Comparison of ENCODE assay signal across 8 cellular contexts in genomic region chr4:10095296-10095991, GRCh38. TPM values are rescaled to one million over a fixed set of nuclear protein-coding genes. Genes with fewer than 3 reads are reported as not detected.
DNase-seq lines count a peak whose midpoint lies in the region; ATAC-seq and FAIRE-seq lines count a peak whose summit lies in the region.

No MANE protein-coding gene starts in this region.

- FAIRE-seq in urothelium cell line (lab: Jason Lieb, UNC) = no peak

- ATAC-seq in Right ventricle myocardium inferior = no peak
- ATAC-seq in left ventricle myocardium superior = no peak
- no peak for ATAC-seq in memory B cell (ENCODE audit: low read depth)
- no peak for ATAC-seq in GM19455 (IDR thresholded peaks at IDR 0.05; ENCODE audit: unreplicated experiment)
- ATAC-seq in HG03280 (IDR thresholded peaks at IDR 0.05; ENCODE audit: unreplicated experiment) = no peak

- no peaks in the 10 kb centered on the region for H3K9me3 Mint-ChIP-seq in activated T-helper 2 cell treated with anti-CD3 and anti-CD28 coated beads, Interferon-gamma antibody, Interleukin-2, Interleukin-4, amounts not matched to agents 10 μg/mL and 5 μg/mL and 100 μg/mL, durations not matched to agents 14 hours and 24 hours and 36 hours
- no peaks in the 10 kb centered on the region for H3K9me3 Mint-ChIP-seq in memory B cell

- H3K4me3 Mint-ChIP-seq in activated T-helper 2 cell treated with anti-CD3 and anti-CD28 coated beads, Interferon-gamma antibody, Interleukin-2, Interleukin-4, amounts not matched to agents 10 μg/mL and 5 μg/mL and 100 μg/mL, durations not matched to agents 14 hours and 24 hours and 36 hours (ENCODE audit: low read depth) = peak overlapping the region; percentile 2
- no peak overlapping the region for H3K4me3 Mint-ChIP-seq in memory B cell

- H3K27me3 Mint-ChIP-seq in activated T-helper 2 cell treated with anti-CD3 and anti-CD28 coated beads, Interferon-gamma antibody, Interleukin-2, Interleukin-4, amounts not matched to agents 10 μg/mL and 5 μg/mL and 100 μg/mL, durations not matched to agents 14 hours and 24 hours and 36 hours (ENCODE audit: low read depth) = no peaks in the 10 kb centered on the region
- H3K27me3 Mint-ChIP-seq in memory B cell = no peaks in the 10 kb centered on the region

- peak; percentile 55 for DNase-seq in Right ventricle myocardium inferior (ENCODE audit: missing footprints)
- no peak for DNase-seq in left ventricle myocardium superior
- DNase-seq in activated T-helper 2 cell treated with anti-CD3 and anti-CD28 coated beads, Interferon-gamma antibody, Interleukin-2, Interleukin-4, amounts not matched to agents 10 μg/mL and 5 μg/mL and 100 μg/mL, durations not matched to agents 14 hours and 24 hours and 36 hours (ENCODE audit: low spot score) = no peak
- DNase-seq in memory B cell (ENCODE audit: low spot score in 2 of 2) = no peak
- DNase-seq in urothelium cell line (ENCODE audit: low spot score) = peak; percentile 4
- no peak for DNase-seq in AG08395 (ENCODE audit: low spot score)

- H3K4me1 Mint-ChIP-seq in activated T-helper 2 cell treated with anti-CD3 and anti-CD28 coated beads, Interferon-gamma antibody, Interleukin-2, Interleukin-4, amounts not matched to agents 10 μg/mL and 5 μg/mL and 100 μg/mL, durations not matched to agents 14 hours and 24 hours and 36 hours (ENCODE audit: low read depth) = peaks cover 78% of the 10 kb centered on the region
- peaks cover 27% of the 10 kb centered on the region for H3K4me1 Mint-ChIP-seq in memory B cell

- peaks cover 99% of the 10 kb centered on the region for H3K36me3 Mint-ChIP-seq in activated T-helper 2 cell treated with anti-CD3 and anti-CD28 coated beads, Interferon-gamma antibody, Interleukin-2, Interleukin-4, amounts not matched to agents 10 μg/mL and 5 μg/mL and 100 μg/mL, durations not matched to agents 14 hours and 24 hours and 36 hours (ENCODE audit: low read depth)
- peaks cover 15% of the 10 kb centered on the region for H3K36me3 Mint-ChIP-seq in memory B cell

- intact Hi-C loops in Right ventricle myocardium inferior (cut with DNase I) = no loop called here
- intact Hi-C loops in left ventricle myocardium superior (cut with micrococcal nuclease) = no loop called here
- intact Hi-C loops in activated T-helper 2 cell treated with anti-CD3 and anti-CD28 coated beads, Interferon-gamma antibody, Interleukin-2, Interleukin-4, amounts not matched to agents 10 μg/mL and 5 μg/mL and 100 μg/mL, durations not matched to agents 14 hours and 24 hours and 36 hours (cut with micrococcal nuclease) = loop anchor here (5.0 to 10.0 kb wide), 3 partner anchors 93 to 579 kb away; partner anchors contain the start of gene ZNF518B

- peak overlapping the region; percentile 92 for H3K27ac Mint-ChIP-seq in activated T-helper 2 cell treated with anti-CD3 and anti-CD28 coated beads, Interferon-gamma antibody, Interleukin-2, Interleukin-4, amounts not matched to agents 10 μg/mL and 5 μg/mL and 100 μg/mL, durations not matched to agents 14 hours and 24 hours and 36 hours
- H3K27ac Mint-ChIP-seq in memory B cell = peak overlapping the region; percentile 78

RNA-seq across cellular contexts. Expression of gene WDR1, which starts 21.2 kb away (rescaled TPM):
- total RNA-seq in Right ventricle myocardium inferior = 210 TPM
- total RNA-seq in left ventricle myocardium superior = 182 TPM
- 387 and 398 TPM in 2 replicates for total RNA-seq in activated T-helper 2 cell treated with anti-CD3 and anti-CD28 coated beads, Interferon-gamma antibody, Interleukin-2, Interleukin-4, amounts not matched to agents 10 μg/mL and 5 μg/mL and 100 μg/mL, durations not matched to agents 14 hours and 24 hours and 36 hours

Comparison
In these comparisons a context has a peak if more than half of its experiments do, and no peak if none do; other contexts are left out.
1. DNase-seq: peak in Right ventricle myocardium inferior (single experiment) and urothelium cell line (single experiment); none in left ventricle myocardium superior (single experiment), activated T-helper 2 cell treated with anti-CD3 and anti-CD28 coated beads, Interferon-gamma antibody, Interleukin-2, Interleukin-4, amounts not matched to agents 10 μg/mL and 5 μg/mL and 100 μg/mL, durations not matched to agents 14 hours and 24 hours and 36 hours (single experiment), memory B cell (0 of 2) and AG08395 (single experiment).